In genomic region chr2:133844214-133844892, GRCh38 we compare ENCODE assay signal across 1 cellular context.
TF ChIP-seq lines count a peak whose summit lies in the region.

No MANE protein-coding gene starts in this region.

TF ChIP-seq in K562, 482 proteins besides CTCF, POLR2A, EP300 and RAD21 (continued from another document):
- TF ChIP-seq CHD7 (IDR thresholded peaks at IDR 0.05; ENCODE audit: low read depth, low read length) (no peak), HES1 (IDR thresholded peaks at IDR 0.05; ENCODE audit: low read depth) (no peak), STAT6 (CRISPR knock-in tag; IDR thresholded peaks at IDR 0.05) (no peak), RCOR1 (IDR thresholded peaks at IDR 0.05; ENCODE audit: borderline replicate concordance in 1 of 2, low read depth in 2 of 2, low read length in 2 of 2) (peak in 1 of 2 experiments; percentile 34; a peak in 1 of 4 replicates), NFIC (IDR thresholded peaks at IDR 0.05) (peak; percentile 8; the same call in 1 of the 2 replicates), DEAF1 (CRISPR knock-in tag; IDR thresholded peaks at IDR 0.05) (peak; percentile 66; the same call in 1 of the 2 replicates), STAG1 (CRISPR knock-in tag; IDR thresholded peaks at IDR 0.05; ENCODE audit: borderline replicate concordance) (peak; percentile 51; the same call in 1 of the 2 replicates), KLF16 (IDR thresholded peaks at IDR 0.05) (0 out of 2 replicates have a peak, but pooled peaks have one; percentile 14), ZNF780A (CRISPR knock-in tag; IDR thresholded peaks at IDR 0.05) (no peak), ARID4B (CRISPR knock-in tag; IDR thresholded peaks at IDR 0.05) (no peak), MED1 (CRISPR knock-in tag; IDR thresholded peaks at IDR 0.05; ENCODE audit: borderline replicate concordance) (no peak), SREBF2 (CRISPR knock-in tag; IDR thresholded peaks at IDR 0.05) (no peak), NCOA6 (IDR thresholded peaks at IDR 0.05) (no peak), SMARCA4 (IDR thresholded peaks at IDR 0.05) (no peak), PBX2 (CRISPR knock-in tag; IDR thresholded peaks at IDR 0.05; ENCODE audit: low read depth) (no peak), PBX2 (tag; conservative IDR thresholded peaks at IDR 0.05; ENCODE audit: low read depth) (no peak), EGR1 (conservative IDR thresholded peaks at IDR 0.05) (no peak)
